In the genomic region with DNA sequence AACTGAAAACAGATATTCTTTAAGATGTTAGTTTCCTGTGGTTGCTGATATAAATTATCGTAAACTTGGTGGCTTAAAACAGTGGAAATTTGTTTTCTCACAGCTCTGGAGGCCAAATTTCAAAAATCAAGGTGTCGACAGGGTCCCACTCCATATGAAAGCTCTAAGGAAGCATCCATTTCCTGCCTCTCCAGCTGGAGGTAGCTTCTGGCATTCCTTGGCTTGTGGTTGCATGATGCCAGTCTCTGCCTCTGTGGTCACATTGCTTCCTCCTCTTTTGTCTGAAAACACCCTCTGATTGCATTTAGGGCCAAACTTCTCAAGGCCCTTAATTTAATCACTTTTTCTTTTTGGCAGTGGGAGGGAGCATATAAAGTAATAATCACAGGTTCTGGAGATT, we compare ENCODE assay signal across 30 cellular contexts.
"Had no signal": no experiment of that assay in that cellular context is flagged by ENCODE, and none has a peak within 500 bp of the region (broad histone marks: within the 10 kb centered on the region; RNA-seq: fewer than 3 reads in every experiment).

No MANE protein-coding gene starts in this region.

- H3K4me1 Mint-ChIP-seq: neural progenitor cell; stimulated activated memory B cell treated with anti-CD40 and anti-IgM and Interleukin-4, amounts not matched to agents 10 μg/mL and 1 μg/mL and 100 μg/mL, for 72 hours had no signal

- H3K27ac ChIP-seq: colonic mucosa, esophagus muscularis mucosa, foreskin keratinocyte, gastroesophageal sphincter, heart left ventricle, hepatocyte, left lung, neural progenitor cell, prostate gland, right atrium auricular region, testis, tibial artery had no signal

- H3K4me1 ChIP-seq: colonic mucosa, foreskin keratinocyte, left lung, neural progenitor cell, prostate gland, right atrium auricular region, testis, tibial artery had no signal

- H3K79me2 ChIP-seq: hepatocyte had no signal

- H3K4me2 ChIP-seq: hepatocyte, neural progenitor cell, smooth muscle cell had no signal

- H3K9ac ChIP-seq: neural progenitor cell had no signal

- H3K27me3 Mint-ChIP-seq: dendritic cell treated with granulocyte-macrophage colony-stimulating factor and Interleukin-4, amounts not matched to agents 40 ng/mL and 50 ng/mL, for 4 days; stimulated activated memory B cell treated with anti-CD40 and anti-IgM and Interleukin-4, amounts not matched to agents 10 μg/mL and 1 μg/mL and 100 μg/mL, for 72 hours; type B pancreatic cell had no signal

- H3K36me3 Mint-ChIP-seq: type B pancreatic cell had no signal

- H3K4me3 ChIP-seq: colonic mucosa, esophagus muscularis mucosa, gastroesophageal sphincter, heart left ventricle, hepatocyte, left lung, neural progenitor cell, prostate gland, right atrium auricular region, smooth muscle cell, testis, tibial artery had no signal

- DNase-seq: colonic mucosa; effector CD8-positive, alpha-beta T cell; endodermal cell; foreskin keratinocyte; heart left ventricle; left cardiac atrium; left lung; mammary epithelial cell; mesendoderm; midbrain; naive thymus-derived CD4-positive, alpha-beta T cell; stimulated activated CD4-positive, alpha-beta T cell treated with anti-CD3 and anti-CD28 coated beads, Interleukin-12 subunit alpha, Interleukin-12 subunit beta, amount 100 ng/mL, for 4 hours; stimulated activated CD4-positive, alpha-beta T cell treated with anti-CD3 and anti-CD28 coated beads, Interleukin-1b, Interleukin-23, amount 100 ng/mL, for 48 hours; stimulated activated CD4-positive, alpha-beta T cell treated with anti-CD3 and anti-CD28 coated beads, Interleukin-4, amount 100 ng/mL, for 1 hour; stimulated activated naive CD8-positive, alpha-beta T cell treated with anti-CD3 and anti-CD28 coated beads, Interleukin-15, Interleukin-2, amounts not matched to agents 100 U/mL and 50 U/mL, for 24 hours; substantia nigra; testis; tibial artery had no signal

- H3K4me3 Mint-ChIP-seq: dendritic cell treated with granulocyte-macrophage colony-stimulating factor and Interleukin-4, amounts not matched to agents 40 ng/mL and 50 ng/mL, for 4 days; endodermal cell; naive thymus-derived CD4-positive, alpha-beta T cell; nephron; neural progenitor cell; stimulated activated memory B cell treated with anti-CD40 and anti-IgM and Interleukin-4, amounts not matched to agents 10 μg/mL and 1 μg/mL and 100 μg/mL, for 72 hours; type B pancreatic cell had no signal

- H3K36me3 ChIP-seq: colonic mucosa, esophagus muscularis mucosa, gastroesophageal sphincter, heart left ventricle, left lung, neural progenitor cell, prostate gland, right atrium auricular region, tibial artery had no signal

- H3K9me3 ChIP-seq: colonic mucosa, esophagus muscularis mucosa, gastroesophageal sphincter, prostate gland, right atrium auricular region, testis, tibial artery had no signal

- H3K27me3 ChIP-seq: colonic mucosa, esophagus muscularis mucosa, foreskin keratinocyte, gastroesophageal sphincter, heart left ventricle, hepatocyte, left lung, neural progenitor cell, right atrium auricular region, testis, tibial artery had no signal

- H3K27ac Mint-ChIP-seq: dendritic cell treated with granulocyte-macrophage colony-stimulating factor and Interleukin-4, amounts not matched to agents 40 ng/mL and 50 ng/mL, for 4 days; endodermal cell; naive thymus-derived CD4-positive, alpha-beta T cell; nephron; neural progenitor cell; stimulated activated memory B cell treated with anti-CD40 and anti-IgM and Interleukin-4, amounts not matched to agents 10 μg/mL and 1 μg/mL and 100 μg/mL, for 72 hours; type B pancreatic cell had no signal

- H3K9me3 Mint-ChIP-seq: endodermal cell, neural progenitor cell had no signal

- ATAC-seq: foreskin keratinocyte; gastroesophageal sphincter; heart left ventricle; left cardiac atrium; left lung; naive thymus-derived CD4-positive, alpha-beta T cell; sciatic nerve; stimulated activated memory B cell treated with anti-CD40 and anti-IgM and Interleukin-4, amounts not matched to agents 10 μg/mL and 1 μg/mL and 100 μg/mL, for 72 hours; stimulated activated naive CD8-positive, alpha-beta T cell treated with anti-CD3 and anti-CD28 coated beads, Interleukin-15, Interleukin-2, amounts not matched to agents 100 U/mL and 50 U/mL, for 24 hours had no signal

- H2AFZ ChIP-seq: hepatocyte, neural progenitor cell had no signal
